Comparison of ENCODE assay signal across 1 cellular context in genomic region chr7:8271960-8272359, GRCh38.
TF ChIP-seq lines count a peak whose summit lies in the region.

No MANE protein-coding gene starts in this region.

TF ChIP-seq in GM23338, 12 proteins besides CTCF, POLR2A, EP300 and RAD21 (continued from another document):
- TF ChIP-seq REST (IDR thresholded peaks at IDR 0.05; ENCODE audit: unreplicated experiment) (no peak), ETS1 (IDR thresholded peaks at IDR 0.05) (no peak), JUNB (IDR thresholded peaks at IDR 0.05; ENCODE audit: unreplicated experiment) (no peak)
TF ChIP-seq in GM23338: peak in this region for 0.
